In the genomic region with DNA sequence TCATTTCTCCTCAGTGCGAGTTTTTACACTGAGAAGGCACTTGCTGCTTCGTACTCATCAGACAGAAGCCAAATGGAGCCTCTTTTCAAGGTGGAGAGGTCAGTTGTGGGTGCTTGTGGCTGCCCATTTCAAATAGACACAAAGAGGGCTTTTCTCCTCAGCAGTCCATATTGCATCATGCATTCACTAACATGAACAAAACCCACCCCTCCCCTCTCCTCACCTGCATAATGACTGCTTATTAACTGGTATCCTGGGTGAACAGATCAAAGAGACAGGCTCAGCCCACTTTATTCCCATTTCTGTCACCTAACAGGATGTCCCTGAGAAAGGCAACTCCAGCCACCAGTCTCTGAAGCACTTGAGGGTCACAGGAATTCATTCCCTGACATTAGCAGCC, we compare ENCODE assay signal across 16 cellular contexts. TPM values are rescaled to one million over a fixed set of nuclear protein-coding genes. Genes with fewer than 3 reads are reported as not detected.
A peak's percentile ranks its signal among the peaks of the same experiment; 100 is the strongest.
DNase-seq lines count a peak whose midpoint lies in the region; ATAC-seq and TF ChIP-seq lines count a peak whose summit lies in the region.
"Had no signal": no experiment of that assay in that cellular context is flagged by ENCODE, and none has a peak within 500 bp of the region (broad histone marks: within the 10 kb centered on the region; RNA-seq: fewer than 3 reads in every experiment).

No MANE protein-coding gene starts in this region.

- 96 to 100% methylated on average over 2 of the region's 2 CpGs for WGBS in lower leg skin, 2 donors

- peaks cover 85% of the 10 kb centered on the region for H3K4me1 Mint-ChIP-seq in stimulated activated naive CD8-positive, alpha-beta T cell treated with anti-CD3 and anti-CD28 coated beads, Interleukin-15, Interleukin-2, amounts not matched to agents 100 ng/mL and 50 ng/mL, for 24 hours (ENCODE audit: low read depth)
- peaks cover 84% of the 10 kb centered on the region for H3K4me1 Mint-ChIP-seq in stimulated activated naive CD8-positive, alpha-beta T cell treated with anti-CD3 and anti-CD28 coated beads, Interleukin-15, amount 100 ng/mL, for 72 hours
- H3K4me1 Mint-ChIP-seq in nephron progenitor cell, result peaks cover 95% of the 10 kb centered on the region
- peaks cover 44% of the 10 kb centered on the region for H3K4me1 Mint-ChIP-seq in activated T-helper 2 cell treated with anti-CD3 and anti-CD28 coated beads, Interferon-gamma antibody, Interleukin-2, Interleukin-4, amounts not matched to agents 10 μg/mL and 5 μg/mL and 100 μg/mL, durations not matched to agents 14 hours and 24 hours and 36 hours (ENCODE audit: low read depth)

- no peak for TF ChIP-seq CTCF in ascending aorta (IDR thresholded peaks at IDR 0.05)
- TF ChIP-seq CTCF in nephron progenitor cell (IDR thresholded peaks at IDR 0.05), result no peak
- TF ChIP-seq CTCF in lower leg skin (IDR thresholded peaks at IDR 0.05), result no peak

- intact Hi-C loops in ascending aorta (cut with DNase I), result no loop called here
- intact Hi-C loops in activated T-helper 2 cell treated with anti-CD3 and anti-CD28 coated beads, Interferon-gamma antibody, Interleukin-2, Interleukin-4, amounts not matched to agents 10 μg/mL and 5 μg/mL and 100 μg/mL, durations not matched to agents 14 hours and 24 hours and 36 hours (cut with micrococcal nuclease), result no loop called here
- intact Hi-C loops in lower leg skin (cut with DNase I; ENCODE audit: low total_unique reads), result no loop called here

- H3K27ac ChIP-seq in ascending aorta, result peak overlapping the region; percentile 89 to 96

- H3K4me3 ChIP-seq in ascending aorta (no peak overlapping the region), lower leg skin (ENCODE audit: low read depth, poor library complexity, severe bottlenecking) (no peak overlapping the region)
- H3K4me3 ChIP-seq: BLaER1, psoas muscle had no signal

- H3K36me3 Mint-ChIP-seq in stimulated activated naive CD8-positive, alpha-beta T cell treated with anti-CD3 and anti-CD28 coated beads, Interleukin-15, Interleukin-2, amounts not matched to agents 100 ng/mL and 50 ng/mL, for 24 hours (ENCODE audit: low read depth), result peaks cover 13% of the 10 kb centered on the region
- H3K36me3 Mint-ChIP-seq in nephron progenitor cell (ENCODE audit: low read depth), result peaks cover 13% of the 10 kb centered on the region
- peaks cover 53% of the 10 kb centered on the region for H3K36me3 Mint-ChIP-seq in activated T-helper 2 cell treated with anti-CD3 and anti-CD28 coated beads, Interferon-gamma antibody, Interleukin-2, Interleukin-4, amounts not matched to agents 10 μg/mL and 5 μg/mL and 100 μg/mL, durations not matched to agents 14 hours and 24 hours and 36 hours (ENCODE audit: low read depth)

- H3K9me3 ChIP-seq in ascending aorta, result no peaks in the 10 kb centered on the region
- H3K9me3 ChIP-seq: BLaER1, psoas muscle had no signal

- ATAC-seq in stimulated activated naive CD8-positive, alpha-beta T cell treated with anti-CD3 and anti-CD28 coated beads, Interleukin-15, amount 100 ng/mL, for 72 hours, result no peak
- ATAC-seq in GM19023 (IDR thresholded peaks at IDR 0.05; ENCODE audit: unreplicated experiment), result no peak
- ATAC-seq: Panc1, psoas muscle had no signal

- DNase-seq in stimulated activated naive CD8-positive, alpha-beta T cell treated with anti-CD3 and anti-CD28 coated beads, Interleukin-15, amount 100 ng/mL, for 72 hours, result no peak
- no peak for DNase-seq in ascending aorta (ENCODE audit: low spot score in 2 of 2)
- no peak for DNase-seq in nephron progenitor cell
- no peak for DNase-seq in activated T-helper 2 cell treated with anti-CD3 and anti-CD28 coated beads, Interferon-gamma antibody, Interleukin-2, Interleukin-4, amounts not matched to agents 10 μg/mL and 5 μg/mL and 100 μg/mL, durations not matched to agents 14 hours and 24 hours and 36 hours (ENCODE audit: low spot score)
- no peak for DNase-seq in SIG-M5 (lab: John Stamatoyannopoulos, UW)
- DNase-seq in lower leg skin (ENCODE audit: low spot score in 2 of 2), result no peak
- DNase-seq: activated CD4-positive, alpha-beta memory T cell treated with anti-CD3 and anti-CD28 coated beads for 36 hours; activated gamma-delta T cell; hypothalamus; psoas muscle; stimulated activated CD8-positive, alpha-beta memory T cell treated with anti-CD3 and anti-CD28 coated beads, Interleukin-4, amount 100 ng/mL, for 48 hours; T-helper 9 cell had no signal

- no peaks in the 10 kb centered on the region for H3K27me3 Mint-ChIP-seq in stimulated activated naive CD8-positive, alpha-beta T cell treated with anti-CD3 and anti-CD28 coated beads, Interleukin-15, Interleukin-2, amounts not matched to agents 100 ng/mL and 50 ng/mL, for 24 hours
- H3K27me3 Mint-ChIP-seq in stimulated activated naive CD8-positive, alpha-beta T cell treated with anti-CD3 and anti-CD28 coated beads, Interleukin-15, amount 100 ng/mL, for 72 hours, result no peaks in the 10 kb centered on the region
- H3K27me3 Mint-ChIP-seq in nephron progenitor cell (ENCODE audit: low read depth, poor library complexity), result no peaks in the 10 kb centered on the region
- no peaks in the 10 kb centered on the region for H3K27me3 Mint-ChIP-seq in activated T-helper 2 cell treated with anti-CD3 and anti-CD28 coated beads, Interferon-gamma antibody, Interleukin-2, Interleukin-4, amounts not matched to agents 10 μg/mL and 5 μg/mL and 100 μg/mL, durations not matched to agents 14 hours and 24 hours and 36 hours (ENCODE audit: low read depth)
- H3K27me3 Mint-ChIP-seq: activated CD4-positive, alpha-beta memory T cell treated with anti-CD3 and anti-CD28 coated beads for 36 hours had no signal

- H3K36me3 ChIP-seq in ascending aorta, result no peaks in the 10 kb centered on the region
- H3K36me3 ChIP-seq: BLaER1 had no signal

- no peaks in the 10 kb centered on the region for H3K9me3 Mint-ChIP-seq in stimulated activated naive CD8-positive, alpha-beta T cell treated with anti-CD3 and anti-CD28 coated beads, Interleukin-15, Interleukin-2, amounts not matched to agents 100 ng/mL and 50 ng/mL, for 24 hours
- no peaks in the 10 kb centered on the region for H3K9me3 Mint-ChIP-seq in stimulated activated naive CD8-positive, alpha-beta T cell treated with anti-CD3 and anti-CD28 coated beads, Interleukin-15, amount 100 ng/mL, for 72 hours
- H3K9me3 Mint-ChIP-seq in nephron progenitor cell, result peaks cover 6% of the 10 kb centered on the region
- H3K9me3 Mint-ChIP-seq in activated T-helper 2 cell treated with anti-CD3 and anti-CD28 coated beads, Interferon-gamma antibody, Interleukin-2, Interleukin-4, amounts not matched to agents 10 μg/mL and 5 μg/mL and 100 μg/mL, durations not matched to agents 14 hours and 24 hours and 36 hours, result no peaks in the 10 kb centered on the region
- H3K9me3 Mint-ChIP-seq: activated CD4-positive, alpha-beta memory T cell treated with anti-CD3 and anti-CD28 coated beads for 36 hours had no signal

- H3K4me3 Mint-ChIP-seq in stimulated activated naive CD8-positive, alpha-beta T cell treated with anti-CD3 and anti-CD28 coated beads, Interleukin-15, Interleukin-2, amounts not matched to agents 100 ng/mL and 50 ng/mL, for 24 hours, result no peak overlapping the region
- H3K4me3 Mint-ChIP-seq in stimulated activated naive CD8-positive, alpha-beta T cell treated with anti-CD3 and anti-CD28 coated beads, Interleukin-15, amount 100 ng/mL, for 72 hours, result no peak overlapping the region
- no peak overlapping the region for H3K4me3 Mint-ChIP-seq in nephron progenitor cell
- no peak overlapping the region for H3K4me3 Mint-ChIP-seq in activated T-helper 2 cell treated with anti-CD3 and anti-CD28 coated beads, Interferon-gamma antibody, Interleukin-2, Interleukin-4, amounts not matched to agents 10 μg/mL and 5 μg/mL and 100 μg/mL, durations not matched to agents 14 hours and 24 hours and 36 hours (ENCODE audit: low read depth)
- H3K4me3 Mint-ChIP-seq: activated CD4-positive, alpha-beta memory T cell treated with anti-CD3 and anti-CD28 coated beads for 36 hours had no signal

- TF ChIP-seq POLR2A in lower leg skin (IDR thresholded peaks at IDR 0.05), result no peak

- peaks cover 13 to 85% of the 10 kb centered on the region in 2 donors for H3K4me1 ChIP-seq in ascending aorta

- no peaks in the 10 kb centered on the region for H3K27me3 ChIP-seq in ascending aorta
- H3K27me3 ChIP-seq: BLaER1 had no signal

- peak overlapping the region; percentile 70 for H3K27ac Mint-ChIP-seq in stimulated activated naive CD8-positive, alpha-beta T cell treated with anti-CD3 and anti-CD28 coated beads, Interleukin-15, Interleukin-2, amounts not matched to agents 100 ng/mL and 50 ng/mL, for 24 hours
- peak overlapping the region in 1 of 2 donors; percentile 79 for H3K27ac Mint-ChIP-seq in stimulated activated naive CD8-positive, alpha-beta T cell treated with anti-CD3 and anti-CD28 coated beads, Interleukin-15, amount 100 ng/mL, for 72 hours
- H3K27ac Mint-ChIP-seq in nephron progenitor cell, result peak overlapping the region; percentile 80
- no peak overlapping the region for H3K27ac Mint-ChIP-seq in activated T-helper 2 cell treated with anti-CD3 and anti-CD28 coated beads, Interferon-gamma antibody, Interleukin-2, Interleukin-4, amounts not matched to agents 10 μg/mL and 5 μg/mL and 100 μg/mL, durations not matched to agents 14 hours and 24 hours and 36 hours
- H3K27ac Mint-ChIP-seq: activated CD4-positive, alpha-beta memory T cell treated with anti-CD3 and anti-CD28 coated beads for 36 hours had no signal

RNA-seq across cellular contexts. Expression of a gene that starts 28.9 kb away (rescaled TPM):
- 17.0 TPM for total RNA-seq in ascending aorta
- total RNA-seq in activated T-helper 2 cell treated with anti-CD3 and anti-CD28 coated beads, Interferon-gamma antibody, Interleukin-2, Interleukin-4, amounts not matched to agents 10 μg/mL and 5 μg/mL and 100 μg/mL, durations not matched to agents 14 hours and 24 hours and 36 hours, result 16.6 and 19.3 TPM in 2 replicates
- 10 to 100 TPM; 10.7 to 26.4 (median 13.5) TPM for total RNA-seq in lower leg skin
